ENCODE assay signal across 8 cellular contexts in genomic region chr3:149936812-149937230, GRCh38. TPM values are rescaled to one million over a fixed set of nuclear protein-coding genes. Genes with fewer than 3 reads are reported as not detected.
DNase-seq lines count a peak whose midpoint lies in the region; ATAC-seq, FAIRE-seq and TF ChIP-seq lines count a peak whose summit lies in the region.

No MANE protein-coding gene starts in this region.

- ATAC-seq in HG02759 (IDR thresholded peaks at IDR 0.05; ENCODE audit: unreplicated experiment) (peak; percentile 78), naive B cell (ENCODE audit: low read depth in 2 of 2) (peak in 1 of 2 donors; percentile 30)

- DNase-seq in NCI-H446 (lab: John Stamatoyannopoulos, UW) (peak; percentile 40 to 81), NCI-H446 treated with DMSO at 0.1 percent for 48 hours (lab: John Stamatoyannopoulos, UW) (no peak), NCI-H2227 (lab: John Stamatoyannopoulos, UW; ENCODE audit: unreplicated experiment) (peak; percentile 64), endothelial cell (ENCODE audit: low spot score) (peak; percentile 54), naive B cell (peak; percentile 12), urothelium cell line (ENCODE audit: low spot score) (peak; percentile 55)
- DNase-seq in activated CD4-positive, alpha-beta T cell treated with anti-CD3 and anti-CD28 coated beads for 48 hours = peak; percentile 47

- H3K4me1 Mint-ChIP-seq in endothelial cell (ENCODE audit: unreplicated experiment) = no peaks in the 10 kb centered on the region
- peaks cover 11 to 49% (median 25%) of the 10 kb centered on the region in 3 donors for H3K4me1 Mint-ChIP-seq in naive B cell

- H3K27ac Mint-ChIP-seq in endothelial cell (ENCODE audit: unreplicated experiment) = no peak overlapping the region
- H3K27ac Mint-ChIP-seq in naive B cell = peak overlapping the region in 2 of 6 donors; percentile 23 to 41

- TF ChIP-seq CTCF in endothelial cell (IDR thresholded peaks at IDR 0.05; ENCODE audit: unreplicated experiment) = peak; percentile 48

- H3K9me3 Mint-ChIP-seq in endothelial cell (ENCODE audit: unreplicated experiment) = no peaks in the 10 kb centered on the region
- peaks cover 0 to 22% (median 11%) of the 10 kb centered on the region in 7 donors for H3K9me3 Mint-ChIP-seq in naive B cell

- H3K4me3 Mint-ChIP-seq in endothelial cell (ENCODE audit: unreplicated experiment) (no peak overlapping the region), naive B cell (peak overlapping the region in 2 of 8 donors; percentile 19 to 26)

- H3K36me3 Mint-ChIP-seq in endothelial cell (ENCODE audit: low read depth, unreplicated experiment) = peaks cover 10% of the 10 kb centered on the region
- peaks cover 29 to 44% of the 10 kb centered on the region in 2 donors for H3K36me3 Mint-ChIP-seq in naive B cell

- H3K27me3 Mint-ChIP-seq in endothelial cell (ENCODE audit: unreplicated experiment) (no peaks in the 10 kb centered on the region), naive B cell (no peaks in the 10 kb centered on the region)

- FAIRE-seq in urothelium cell line (lab: Jason Lieb, UNC) = no peak

RNA-seq across cellular contexts. Expression of gene PFN2, which starts 33.9 kb away (rescaled TPM):
- total RNA-seq in endothelial cell (ENCODE audit: unreplicated experiment) = 102 TPM
- 1 to 10 TPM in 5 of 6 donors, under 1 TPM in 1; 0.79 to 5.2 (median 2.1) TPM for polyA plus RNA-seq in naive B cell (ENCODE audit: low read depth in 6 of 6)
